Comparison of ENCODE assay signal across 9 cellular contexts in the genomic region with DNA sequence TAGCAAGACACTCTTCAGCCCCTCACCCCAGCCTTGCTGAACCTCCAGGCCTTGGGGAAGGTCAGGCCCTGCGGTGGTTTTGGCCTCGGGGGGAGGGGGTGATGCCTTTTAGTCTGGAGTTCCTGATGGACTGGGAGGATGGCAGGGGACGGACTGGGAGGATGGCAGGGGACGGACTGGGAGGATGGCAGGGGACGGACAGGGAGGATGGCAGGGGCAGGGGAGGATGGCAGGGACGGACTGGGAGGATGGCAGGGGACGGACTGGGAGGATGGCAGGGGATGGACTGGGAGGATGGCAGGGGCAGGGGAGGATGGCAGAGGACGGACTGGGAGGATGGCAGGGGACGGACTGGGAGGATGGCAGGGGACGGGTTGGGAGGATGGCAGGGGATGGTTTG. TPM values are rescaled to one million over a fixed set of nuclear protein-coding genes. Genes with fewer than 3 reads are reported as not detected.
"Had no signal": no experiment of that assay in that cellular context is flagged by ENCODE, and none has a peak within 500 bp of the region (broad histone marks: within the 10 kb centered on the region; RNA-seq: fewer than 3 reads in every experiment).

No MANE protein-coding gene starts in this region.

RNA-seq across cellular contexts. Expression of gene UNCX, which starts 28.4 kb away (rescaled TPM):
- total RNA-seq: LHCN-M2, MCF 10A, NCI-H460, OCI-LY7, PC-9, Right ventricle myocardium inferior, RPMI7951, SJSA1 had no signal
- polyA plus RNA-seq: SK-N-SH had no signal
